11 cellular contexts compared by ENCODE assay signal in the genomic region with DNA sequence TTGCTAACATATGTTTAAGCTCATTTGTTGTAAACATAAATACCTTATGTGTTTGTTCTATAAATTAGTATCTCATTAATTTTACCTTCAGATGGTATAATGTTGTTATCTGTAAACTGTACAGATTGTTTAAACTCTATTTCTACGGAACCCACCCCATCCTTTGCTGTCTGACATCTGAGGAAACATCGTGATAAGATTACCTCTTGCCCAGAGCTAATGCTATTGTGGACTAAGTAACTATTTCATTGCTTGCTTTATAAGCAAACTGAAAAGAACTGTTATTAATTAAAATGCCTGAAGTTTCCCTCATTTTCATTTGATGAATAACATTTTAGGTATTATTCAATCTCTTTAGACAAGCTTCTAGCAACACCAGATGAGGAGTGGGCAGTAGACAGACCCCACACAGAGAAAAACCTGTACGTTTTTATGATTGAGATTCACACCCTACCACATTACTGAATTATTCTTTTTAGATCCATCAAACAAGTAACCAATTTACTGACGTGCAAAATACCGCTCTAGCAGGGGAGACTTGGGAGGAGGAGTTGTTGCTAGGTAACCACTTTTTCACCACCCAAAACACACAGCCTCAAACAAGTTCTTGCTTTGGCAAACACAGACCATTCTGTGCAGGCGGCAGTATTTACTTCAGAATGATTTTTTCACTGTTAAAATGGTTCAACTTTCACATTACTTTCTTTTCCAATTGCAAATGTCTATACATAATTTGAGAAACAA. TPM values are rescaled to one million over a fixed set of nuclear protein-coding genes. Genes with fewer than 3 reads are reported as not detected.
DNase-seq lines count a peak whose midpoint lies in the region; ATAC-seq and TF ChIP-seq lines count a peak whose summit lies in the region.
"Had no signal": no experiment of that assay in that cellular context is flagged by ENCODE, and none has a peak within 500 bp of the region (broad histone marks: within the 10 kb centered on the region; RNA-seq: fewer than 3 reads in every experiment).

No MANE protein-coding gene starts in this region.

- H3K4me3 Mint-ChIP-seq in progenitor cell of endocrine pancreas (ENCODE audit: low read depth) = peak overlapping the region; percentile 22
- no peak overlapping the region for H3K4me3 Mint-ChIP-seq in activated CD4-positive, alpha-beta T cell treated with anti-CD3 and anti-CD28 coated beads for 36 hours
- H3K4me3 Mint-ChIP-seq: activated naive CD4-positive, alpha-beta T cell treated with anti-CD3 and anti-CD28 coated beads, Interleukin-2, amount 50 U/mL, for 24 hours; nephron had no signal

- POLR2A ChIA-PET in activated CD4-positive, alpha-beta T cell treated with anti-CD3 and anti-CD28 coated beads for 36 hours (lab: Charles Lee) = no interaction called here

- intact Hi-C loops in activated CD4-positive, alpha-beta T cell treated with anti-CD3 and anti-CD28 coated beads for 36 hours (cut with DNase I, micrococcal nuclease) = loop anchor here in 1 of 2 experiments (10.0 kb wide), 1 partner anchor 286 kb away; no protein-coding TSS in a partner anchor

- H3K27ac Mint-ChIP-seq in progenitor cell of endocrine pancreas = no peak overlapping the region
- H3K27ac Mint-ChIP-seq in activated CD4-positive, alpha-beta T cell treated with anti-CD3 and anti-CD28 coated beads for 36 hours = no peak overlapping the region
- H3K27ac Mint-ChIP-seq: activated naive CD4-positive, alpha-beta T cell treated with anti-CD3 and anti-CD28 coated beads, Interleukin-2, amount 50 U/mL, for 24 hours; nephron had no signal

- no peaks in the 10 kb centered on the region for H3K9me3 Mint-ChIP-seq in progenitor cell of endocrine pancreas (ENCODE audit: low read depth)
- H3K9me3 Mint-ChIP-seq in activated CD4-positive, alpha-beta T cell treated with anti-CD3 and anti-CD28 coated beads for 36 hours (ENCODE audit: low read depth) = no peaks in the 10 kb centered on the region
- H3K9me3 Mint-ChIP-seq: nephron had no signal

- no peak for ATAC-seq in HG03460 (IDR thresholded peaks at IDR 0.05; ENCODE audit: unreplicated experiment)
- no peak for ATAC-seq in activated CD4-positive, alpha-beta T cell treated with anti-CD3 and anti-CD28 coated beads for 36 hours

- CTCF ChIA-PET in activated CD4-positive, alpha-beta T cell treated with anti-CD3 and anti-CD28 coated beads for 36 hours (lab: Charles Lee) = interaction anchor here (1.5 kb wide), 1 partner anchor 1165 kb away, joined by 4 read pairs; no protein-coding TSS in a partner anchor

- peaks cover 28% of the 10 kb centered on the region for H3K4me1 Mint-ChIP-seq in progenitor cell of endocrine pancreas (ENCODE audit: low read depth)
- no peaks in the 10 kb centered on the region for H3K4me1 Mint-ChIP-seq in activated CD4-positive, alpha-beta T cell treated with anti-CD3 and anti-CD28 coated beads for 36 hours
- H3K4me1 Mint-ChIP-seq: activated naive CD4-positive, alpha-beta T cell treated with anti-CD3 and anti-CD28 coated beads, Interleukin-2, amount 50 U/mL, for 24 hours; nephron had no signal

- TF ChIP-seq CTCF in GM20000 (IDR thresholded peaks at IDR 0.05; ENCODE audit: extremely low read depth, missing control alignments) (no peak), VCaP (conservative IDR thresholded peaks at IDR 0.05) (0 out of 2 replicates have a peak, but pooled peaks have one; percentile 8), progenitor cell of endocrine pancreas (IDR thresholded peaks at IDR 0.05; ENCODE audit: unreplicated experiment) (no peak)

- peak; percentile 2 for DNase-seq in GM20000 (ENCODE audit: low spot score)
- peak; percentile 92 for DNase-seq in NCI-H1436 treated with DMSO at 0.1 percent for 48 hours (lab: John Stamatoyannopoulos, UW)
- DNase-seq in progenitor cell of endocrine pancreas (ENCODE audit: low spot score, unreplicated experiment) = no peak
- no peak for DNase-seq in activated CD8-positive, alpha-beta memory T cell treated with anti-CD3 and anti-CD28 coated beads for 24 hours
- no peak for DNase-seq in LoVo (ENCODE audit: low spot score)
- DNase-seq in activated CD4-positive, alpha-beta T cell treated with anti-CD3 and anti-CD28 coated beads for 36 hours = no peak

- peak overlapping the region; percentile 83; the same call in 1 of the 2 replicates for H3K27ac ChIP-seq in VCaP
- H3K27ac ChIP-seq: HL-60 had no signal

- no peaks in the 10 kb centered on the region for H3K27me3 Mint-ChIP-seq in progenitor cell of endocrine pancreas
- peaks cover 3% of the 10 kb centered on the region for H3K27me3 Mint-ChIP-seq in activated CD4-positive, alpha-beta T cell treated with anti-CD3 and anti-CD28 coated beads for 36 hours

- no peaks in the 10 kb centered on the region for H3K36me3 Mint-ChIP-seq in progenitor cell of endocrine pancreas (ENCODE audit: insufficient read depth)
- no peaks in the 10 kb centered on the region for H3K36me3 Mint-ChIP-seq in activated CD4-positive, alpha-beta T cell treated with anti-CD3 and anti-CD28 coated beads for 36 hours (ENCODE audit: low read depth)
- H3K36me3 Mint-ChIP-seq: activated naive CD4-positive, alpha-beta T cell treated with anti-CD3 and anti-CD28 coated beads, Interleukin-2, amount 50 U/mL, for 24 hours had no signal

RNA-seq across cellular contexts. Expression of gene SYT4, which starts 1.9 kb away (rescaled TPM):
- total RNA-seq in progenitor cell of endocrine pancreas = 4.6 and 4.8 TPM in 2 replicates
- not detected for total RNA-seq in activated CD4-positive, alpha-beta T cell treated with anti-CD3 and anti-CD28 coated beads for 36 hours

Comparison
In these comparisons a context has a peak if more than half of its experiments do, and no peak if none do; other contexts are left out.
1. DNase-seq: peak in GM20000 (single experiment) and NCI-H1436 treated with DMSO at 0.1 percent for 48 hours (single experiment); none in progenitor cell of endocrine pancreas (single experiment), activated CD8-positive, alpha-beta memory T cell treated with anti-CD3 and anti-CD28 coated beads for 24 hours (single experiment), LoVo (single experiment) and activated CD4-positive, alpha-beta T cell treated with anti-CD3 and anti-CD28 coated beads for 36 hours (single experiment).